In the genomic region with DNA sequence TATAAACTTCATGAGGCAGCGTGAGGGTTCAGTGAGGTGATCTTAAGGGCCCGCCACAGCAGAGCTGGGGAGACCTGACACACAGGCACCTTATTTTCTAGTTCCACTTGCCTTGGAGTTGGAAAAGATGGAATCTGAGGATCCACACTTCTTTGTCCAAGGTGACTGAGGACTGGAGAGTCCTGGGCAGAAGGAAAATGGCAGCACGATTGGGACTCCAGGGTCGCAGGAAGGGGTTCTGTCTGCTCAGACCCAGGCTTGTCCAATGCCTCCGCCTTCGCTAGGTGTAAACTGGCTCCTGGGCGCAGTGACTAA, we compare ENCODE assay signal across 8 cellular contexts. TPM values are rescaled to one million over a fixed set of nuclear protein-coding genes. Genes with fewer than 3 reads are reported as not detected.
DNase-seq lines count a peak whose midpoint lies in the region; TF ChIP-seq lines count a peak whose summit lies in the region.

No MANE protein-coding gene starts in this region.

- no TSS peak for BruUV-seq in mammary epithelial cell (replicated peaks; lab: Mats Ljungman, UMichigan)

- 45% methylated on average over 5 of the region's 7 CpGs for WGBS in mammary epithelial cell (ENCODE audit: low coverage, missing lambda C conversion rate)

- dilution Hi-C loops in mammary epithelial cell (cut with HindIII; ENCODE audit: low sequenced_read_pairs), result no loop called here

- peaks cover 35% of the 10 kb centered on the region for H3K36me3 ChIP-seq in HUES48 (ENCODE audit: control insufficient read depth, insufficient read depth, low read length)
- H3K36me3 ChIP-seq in mammary epithelial cell (ENCODE audit: insufficient read depth, low read length), result peaks cover 7% of the 10 kb centered on the region
- H3K36me3 ChIP-seq in mucosa of stomach (ENCODE audit: control insufficient read depth, insufficient read depth, low read length), result peaks cover 24% of the 10 kb centered on the region

- H3K9me3 ChIP-seq in HUES48 (ENCODE audit: control insufficient read depth, insufficient read depth, low read length), result no peaks in the 10 kb centered on the region
- H3K9me3 ChIP-seq in mammary epithelial cell (replicated peaks; ENCODE audit: insufficient read depth, low read length), result no peaks in the 10 kb centered on the region
- H3K9me3 ChIP-seq in mucosa of stomach (ENCODE audit: control insufficient read depth, low read length), result no peaks in the 10 kb centered on the region

- in situ Hi-C loops in mammary epithelial cell (cut with MboI; ENCODE audit: low sequenced_read_pairs in 2 of 2), result no loop called here

- no peak overlapping the region for H3K9ac ChIP-seq in HUES48 (ENCODE audit: low read depth, low read length)
- H3K9ac ChIP-seq in mammary epithelial cell (ENCODE audit: insufficient read depth, low read length), result peak overlapping the region; percentile 24
- H3K9ac ChIP-seq in mucosa of stomach (ENCODE audit: low read length), result peak overlapping the region; percentile 88

- peak overlapping the region; percentile 92 for H3K4me3 ChIP-seq in HUES48 (ENCODE audit: low read depth, low read length)
- H3K4me3 ChIP-seq in mammary epithelial cell (replicated peaks in 1 of 3; ENCODE audit: insufficient read depth in 1 of 3, low read depth in 2 of 3, low read length in 3 of 3), result peak overlapping the region; percentile 7 to 89 (median 72)
- peak overlapping the region; percentile 89 for H3K4me3 ChIP-seq in mucosa of stomach (ENCODE audit: low read length)

- no peak overlapping the region for H2AFZ ChIP-seq in mammary epithelial cell (ENCODE audit: low read depth, low read length)

- CTCF ChIA-PET in mammary epithelial cell (lab: Charles Lee; ENCODE audit: low non-redundant PET), result no interaction called here

- peaks cover 27% of the 10 kb centered on the region for H3K79me2 ChIP-seq in mammary epithelial cell (ENCODE audit: insufficient read depth, low read length)

- intact Hi-C loops in mammary epithelial cell (cut with micrococcal nuclease), result loop anchor here (2.0 kb wide), 1 partner anchor 20 kb away; a partner anchor contains a TSS

- H3K27ac ChIP-seq in 22Rv1, result peak overlapping the region; percentile 89
- H3K27ac ChIP-seq in HUES48 (ENCODE audit: low read depth, low read length), result peak overlapping the region; percentile 89
- peak overlapping the region; percentile 75 for H3K27ac ChIP-seq in mammary epithelial cell (ENCODE audit: insufficient read depth, low read depth, low read length)

- H3K4me2 ChIP-seq in mammary epithelial cell (ENCODE audit: insufficient read depth, low read depth, low read length), result peak overlapping the region; percentile 94

- H3K4me1 ChIP-seq in HUES48 (ENCODE audit: control insufficient read depth, insufficient read depth, low read length) (peaks cover 8% of the 10 kb centered on the region), mammary epithelial cell (ENCODE audit: insufficient read depth, low read length) (peaks cover 21% of the 10 kb centered on the region), mucosa of stomach (ENCODE audit: control insufficient read depth, insufficient read depth, low read length) (peaks cover 50% of the 10 kb centered on the region)

- TF ChIP-seq CTCF in 22Rv1 (IDR thresholded peaks at IDR 0.05) (no peak), mammary epithelial cell (conservative IDR thresholded peaks at IDR 0.05 in 1 of 2, IDR thresholded peaks at IDR 0.05 in 1 of 2; ENCODE audit: extremely low read depth in 1 of 2, insufficient read depth in 1 of 2, low read depth in 1 of 2, low read length in 2 of 2) (no peak)

- H3K27me3 ChIP-seq in HUES48 (ENCODE audit: control insufficient read depth, insufficient read depth, low read length) (peaks cover 5% of the 10 kb centered on the region; the same call in 1 of the 2 replicates), mammary epithelial cell (ENCODE audit: insufficient read depth, low read length) (no peaks in the 10 kb centered on the region), mucosa of stomach (ENCODE audit: control insufficient read depth, insufficient read depth, low read length) (no peaks in the 10 kb centered on the region)

- H4K20me1 ChIP-seq in mammary epithelial cell (ENCODE audit: insufficient read depth, low read length), result no peaks in the 10 kb centered on the region

- no peak for DNase-seq in mammary epithelial cell
- DNase-seq in NCI-H446 treated with DMSO at 0.1 percent for 48 hours (lab: John Stamatoyannopoulos, UW), result no peak
- no peak for DNase-seq in GOT3 (lab: John Stamatoyannopoulos, UW)
- DNase-seq in HuH-7.5 (ENCODE audit: low spot score), result no peak
- no peak for DNase-seq in NCI-H774 (lab: John Stamatoyannopoulos, UW)

RNA-seq across cellular contexts. Expression of a gene that starts 1.3 kb away (rescaled TPM):
- total RNA-seq in mammary epithelial cell, result 10 to 100 TPM; 24.2 to 84.5 TPM
- 98.7 TPM for polyA plus RNA-seq in mammary epithelial cell
- 64.5 TPM for polyA minus RNA-seq in mammary epithelial cell

RNA-seq across cellular contexts. Expression of a gene that starts 8.3 kb away (rescaled TPM):
- total RNA-seq in mammary epithelial cell, result 10 to 100 TPM; 81.5 to 89.8 TPM
- polyA plus RNA-seq in mammary epithelial cell, result 107 TPM
- 91.3 TPM for polyA minus RNA-seq in mammary epithelial cell

RNA-seq across cellular contexts. Expression of a gene that starts 21.0 kb away (rescaled TPM):
- 10 to 100 TPM; 39.7 to 44.0 TPM for total RNA-seq in mammary epithelial cell
- polyA plus RNA-seq in mammary epithelial cell, result 45.9 TPM
- 3.9 TPM for polyA minus RNA-seq in mammary epithelial cell

RNA-seq across cellular contexts. Expression of a gene that starts 26.0 kb away (rescaled TPM):
- total RNA-seq in mammary epithelial cell, result 10 to 100 TPM; 31.5 to 33.0 TPM
- polyA plus RNA-seq in mammary epithelial cell, result 25.8 TPM
- polyA minus RNA-seq in mammary epithelial cell, result 2.1 TPM

RNA-seq across cellular contexts. Expression of a gene that starts 55.9 kb away (rescaled TPM):
- total RNA-seq in mammary epithelial cell, result 10 to 100 TPM; 38.0 to 59.9 TPM
- polyA plus RNA-seq in mammary epithelial cell, result 37.0 TPM
- polyA minus RNA-seq in mammary epithelial cell, result 65.2 TPM
